Comparison of ENCODE assay signal across 25 cellular contexts in the genomic region with DNA sequence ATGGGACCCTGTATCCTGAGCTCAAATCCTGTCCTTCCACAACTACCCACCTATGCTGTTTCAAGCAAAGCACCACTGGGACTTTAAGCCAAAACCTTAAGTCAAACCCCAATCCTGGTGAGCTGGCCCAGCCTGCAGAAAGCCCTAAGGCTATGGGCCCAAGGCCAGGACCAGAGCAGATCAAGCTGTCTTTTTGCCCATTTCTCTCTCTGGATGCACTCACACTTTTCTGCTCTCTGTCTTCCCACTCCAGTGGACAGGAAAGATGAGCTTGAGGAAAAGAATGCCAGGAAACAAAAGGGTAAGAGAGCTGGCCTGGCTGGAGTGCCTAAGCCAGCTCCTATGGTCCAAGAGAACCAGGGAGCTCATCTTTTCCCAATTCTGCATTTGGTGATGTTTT.
"Had no signal": no experiment of that assay in that cellular context is flagged by ENCODE, and none has a peak within 500 bp of the region (broad histone marks: within the 10 kb centered on the region; RNA-seq: fewer than 3 reads in every experiment).

No MANE protein-coding gene starts in this region.

- H3K4me1 ChIP-seq: left ventricle myocardium inferior, right atrium auricular region, right lobe of liver, stomach, testis, thyroid gland, upper lobe of right lung had no signal

- DNase-seq: hippocampal formation; immature natural killer cell; kidney; left ventricle myocardium inferior; mesendoderm; midbrain; mucosa of descending colon; naive thymus-derived CD4-positive, alpha-beta T cell; ovary; right lobe of liver; stimulated activated CD4-positive, alpha-beta T cell treated with anti-CD3 and anti-CD28 coated beads, Interleukin-12 subunit alpha, Interleukin-12 subunit beta, amount 100 ng/mL, for 4 hours; stimulated activated CD4-positive, alpha-beta T cell treated with anti-CD3 and anti-CD28 coated beads, Interleukin-15, amount 100 ng/mL, for 24 hours; stimulated activated CD4-positive, alpha-beta T cell treated with anti-CD3 and anti-CD28 coated beads, Interleukin-2, amount 100 ng/mL, for 24 hours; stimulated activated CD4-positive, alpha-beta T cell treated with anti-CD3 and anti-CD28 coated beads, Interleukin-4, amount 100 ng/mL, for 1 hour; stimulated activated naive B cell treated with anti-CD40 and anti-IgM and Interleukin-4, amounts not matched to agents 10 μg/mL and 1 μg/mL and 100 μg/mL, for 72 hours; stimulated activated naive CD8-positive, alpha-beta T cell treated with anti-CD3 and anti-CD28 coated beads, Interleukin-15, Interleukin-2, amounts not matched to agents 100 U/mL and 50 U/mL, for 24 hours; stomach; testis; thyroid gland; trophoblast cell; upper lobe of right lung had no signal

- H3K27me3 ChIP-seq: ovary, right atrium auricular region, right lobe of liver, stomach, testis, thyroid gland, upper lobe of right lung had no signal

- H3K9me3 ChIP-seq: ovary, right atrium auricular region, right lobe of liver, testis, thyroid gland, upper lobe of right lung had no signal

- ATAC-seq: mucosa of descending colon; naive thymus-derived CD4-positive, alpha-beta T cell; natural killer cell treated with Interleukin-12 subunit alpha and Interleukin-12 subunit beta and Interleukin-15 and Interleukin-18, amount 100 ng/mL, for 72 hours; right lobe of liver; stimulated activated naive B cell treated with anti-CD40 and anti-IgM and Interleukin-4, amounts not matched to agents 10 μg/mL and 1 μg/mL and 100 μg/mL, for 72 hours; stimulated activated naive CD8-positive, alpha-beta T cell treated with anti-CD3 and anti-CD28 coated beads, Interleukin-15, Interleukin-2, amounts not matched to agents 100 U/mL and 50 U/mL, for 24 hours; upper lobe of right lung had no signal

- H3K36me3 ChIP-seq: left ventricle myocardium inferior, ovary, right atrium auricular region, right lobe of liver, stomach, thyroid gland, upper lobe of right lung had no signal

- H3K27ac ChIP-seq: left ventricle myocardium inferior, ovary, right atrium auricular region, right lobe of liver, skin epidermis, stomach, testis, thyroid gland, upper lobe of right lung had no signal

- H3K4me3 ChIP-seq: left ventricle myocardium inferior, lung, mucosa of descending colon, ovary, right atrium auricular region, right lobe of liver, skin epidermis, stomach, testis, thyroid gland, upper lobe of right lung had no signal
